ENCODE assay signal across 22 cellular contexts in the genomic region with DNA sequence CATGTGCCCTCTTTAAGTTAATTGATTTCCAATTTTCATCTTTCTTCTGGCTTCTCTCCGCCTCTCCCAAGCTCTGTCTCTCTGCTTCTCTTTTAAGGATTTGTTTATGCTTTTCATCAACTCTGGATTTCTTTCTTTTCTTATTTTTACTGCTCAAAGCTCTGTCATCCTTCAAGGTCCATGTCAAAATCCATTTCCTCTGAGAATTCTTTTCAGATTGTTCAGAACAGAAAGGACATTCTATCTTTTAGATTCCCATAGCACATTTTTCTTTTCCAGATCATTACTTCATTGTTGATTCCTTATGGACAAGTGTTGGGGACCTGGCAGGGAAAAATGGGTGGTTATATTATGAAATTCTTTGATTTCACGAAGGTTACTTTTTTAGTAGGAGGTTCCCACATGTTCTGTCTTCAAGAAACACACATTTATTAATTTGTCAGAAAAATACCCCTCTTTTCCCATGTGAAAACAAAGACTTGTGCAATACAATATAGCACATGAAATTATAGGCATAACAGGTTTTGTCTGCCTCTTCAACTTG. TPM values are rescaled to one million over a fixed set of nuclear protein-coding genes. Genes with fewer than 3 reads are reported as not detected.
A peak's percentile ranks its signal among the peaks of the same experiment; 100 is the strongest.
DNase-seq lines count a peak whose midpoint lies in the region; ATAC-seq, FAIRE-seq and TF ChIP-seq lines count a peak whose summit lies in the region.
"Had no signal": no experiment of that assay in that cellular context is flagged by ENCODE, and none has a peak within 500 bp of the region (broad histone marks: within the 10 kb centered on the region; RNA-seq: fewer than 3 reads in every experiment).

No MANE protein-coding gene starts in this region.

- no peak for DNase-seq in activated CD4-positive, alpha-beta T cell treated with anti-CD3 and anti-CD28 coated beads for 36 hours
- no peak for DNase-seq in activated CD4-positive, alpha-beta T cell treated with anti-CD3 and anti-CD28 coated beads, Interleukin-2, amount 50 U/mL, for 1 hour
- DNase-seq in SK-N-SH = no peak
- DNase-seq in endothelial cell of umbilical vein (ENCODE audit: low read depth, low spot score) = no peak
- DNase-seq in smooth muscle cell (lab: John Stamatoyannopoulos, UW; ENCODE audit: unreplicated experiment) = no peak
- no peak for DNase-seq in AG08395 (ENCODE audit: low spot score)
- no peak for DNase-seq in NCI-H2227 treated with DMSO at 0.1 percent for 48 hours (lab: John Stamatoyannopoulos, UW)
- DNase-seq in activated effector memory CD4-positive, alpha-beta T cell treated with Interleukin-2 at 50 U/mL for 16 hours = no peak
- DNase-seq: Caco-2; CD4-positive, alpha-beta T cell; DMS153; H7; MG63; NCI-H1048; NCI-H1436 treated with DMSO at 0.1 percent for 48 hours; NCI-H2029 treated with DMSO at 0.1 percent for 48 hours; NCI-H2171 treated with DMSO at 0.1 percent for 48 hours; NCI-H446 treated with DMSO at 0.1 percent for 48 hours; Right ventricle myocardium superior had no signal

- no peak for TF ChIP-seq RAD21 in SK-N-SH (IDR thresholded peaks at IDR 0.05; ENCODE audit: low read length)

- H3K4me3 ChIP-seq in SK-N-SH (ENCODE audit: low read depth in 2 of 2, low read length in 1 of 2) (no peak overlapping the region), endothelial cell of umbilical vein (replicated peaks in 1 of 3; ENCODE audit: insufficient read depth in 1 of 3, low read depth in 1 of 3, low read length in 3 of 3) (no peak overlapping the region), smooth muscle cell (no peak overlapping the region)
- H3K4me3 ChIP-seq: MG63 had no signal

- H3K36me3 ChIP-seq in SK-N-SH (replicated peaks in 1 of 2; ENCODE audit: control insufficient read depth in 1 of 2, insufficient read depth in 2 of 2, low read length in 1 of 2) (no peaks in the 10 kb centered on the region), endothelial cell of umbilical vein (ENCODE audit: control insufficient read depth in 2 of 2, extremely low read depth in 1 of 2, insufficient read depth in 2 of 2, low read length in 2 of 2) (no peaks in the 10 kb centered on the region), smooth muscle cell (ENCODE audit: low read depth) (no peaks in the 10 kb centered on the region)
- H3K36me3 ChIP-seq: MG63 had no signal

- ATAC-seq in activated CD4-positive, alpha-beta T cell treated with anti-CD3 and anti-CD28 coated beads for 36 hours = no peak

- FAIRE-seq in endothelial cell of umbilical vein (lab: Jason Lieb, UNC) = peak; percentile 28
- FAIRE-seq: GM12891 had no signal

- POLR2A ChIA-PET in activated CD4-positive, alpha-beta T cell treated with anti-CD3 and anti-CD28 coated beads for 36 hours (lab: Charles Lee) = no interaction called here
- POLR2A ChIA-PET in SK-N-SH (lab: Yijun Ruan, JAX) (no interaction called here), endothelial cell of umbilical vein (lab: Charles Lee) (no interaction called here)

- H3K27ac ChIP-seq in SK-N-SH (ENCODE audit: low read depth in 2 of 2, low read length in 1 of 2) = peak overlapping the region in 1 of 2 experiments; percentile 92; a peak in 3 of 4 replicates
- no peak overlapping the region for H3K27ac ChIP-seq in endothelial cell of umbilical vein (ENCODE audit: insufficient read depth, low read depth, low read length)
- H3K27ac ChIP-seq in smooth muscle cell (ENCODE audit: low read depth) = no peak overlapping the region
- H3K27ac ChIP-seq: 22Rv1 had no signal

- CTCF ChIA-PET in activated CD4-positive, alpha-beta T cell treated with anti-CD3 and anti-CD28 coated beads for 36 hours (lab: Charles Lee) = interaction anchor here (0.7 kb wide), 1 partner anchor 1296 kb away, joined by 4 read pairs; no protein-coding TSS in a partner anchor
- CTCF ChIA-PET in SK-N-SH (lab: Yijun Ruan, JAX) = no interaction called here
- CTCF ChIA-PET in endothelial cell of umbilical vein (lab: Charles Lee) = no interaction called here

- H3K27ac Mint-ChIP-seq in activated CD4-positive, alpha-beta T cell treated with anti-CD3 and anti-CD28 coated beads for 36 hours = peak overlapping the region; percentile 8
- H3K27ac Mint-ChIP-seq: B cell; CD4-positive, alpha-beta T cell had no signal

- dilution Hi-C loops in endothelial cell of umbilical vein (cut with MboI; ENCODE audit: extremely low pct_ligation_motif_present, low sequenced_read_pairs) = no loop called here

- H3K9ac ChIP-seq in SK-N-SH (no peak overlapping the region), endothelial cell of umbilical vein (replicated peaks; ENCODE audit: extremely low read depth, insufficient read depth, low read length) (no peak overlapping the region), smooth muscle cell (ENCODE audit: low read depth) (no peak overlapping the region)

- H3K4me3 Mint-ChIP-seq in activated CD4-positive, alpha-beta T cell treated with anti-CD3 and anti-CD28 coated beads for 36 hours = no peak overlapping the region
- H3K4me3 Mint-ChIP-seq: B cell; CD4-positive, alpha-beta T cell had no signal

- H3K4me1 ChIP-seq in SK-N-SH (ENCODE audit: control insufficient read depth in 1 of 2, insufficient read depth in 2 of 2, low read depth in 1 of 2, low read length in 1 of 2) (peaks cover 0 to 9% of the 10 kb centered on the region in 2 experiments), endothelial cell of umbilical vein (ENCODE audit: control insufficient read depth, extremely low read depth, insufficient read depth, low read length) (peaks cover 10% of the 10 kb centered on the region), smooth muscle cell (ENCODE audit: low read depth) (no peaks in the 10 kb centered on the region)
- H3K4me1 ChIP-seq: Caco-2 had no signal

- no TSS peak for BruUV-seq in endothelial cell of umbilical vein (replicated peaks; lab: Mats Ljungman, UMichigan)

- TF ChIP-seq CTCF in SK-N-SH (IDR thresholded peaks at IDR 0.05) (no peak), endothelial cell of umbilical vein (IDR thresholded peaks at IDR 0.05; ENCODE audit: extremely low read depth in 1 of 2, insufficient read depth in 1 of 2, low read depth in 1 of 2, low read length in 2 of 2) (no peak), smooth muscle cell (IDR thresholded peaks at IDR 0.05; ENCODE audit: borderline replicate concordance, insufficient read depth, poor library complexity, severe bottlenecking) (no peak)

- WGBS in SK-N-SH (ENCODE audit: low lambda C conversion rate) = 67% methylated on average over 2 of the region's 2 CpGs
- 78% methylated on average over 2 of the region's 2 CpGs for WGBS in smooth muscle cell (ENCODE audit: low lambda C conversion rate)

- H3K27me3 Mint-ChIP-seq in activated CD4-positive, alpha-beta T cell treated with anti-CD3 and anti-CD28 coated beads for 36 hours = no peaks in the 10 kb centered on the region
- H3K27me3 Mint-ChIP-seq: B cell; CD4-positive, alpha-beta T cell had no signal

- H3K79me2 ChIP-seq in SK-N-SH (ENCODE audit: insufficient read depth) (no peaks in the 10 kb centered on the region), endothelial cell of umbilical vein (ENCODE audit: control insufficient read depth, insufficient read depth, low read length) (no peaks in the 10 kb centered on the region), smooth muscle cell (ENCODE audit: low read depth) (no peaks in the 10 kb centered on the region)

- H3K4me2 ChIP-seq in SK-N-SH (no peak overlapping the region), endothelial cell of umbilical vein (ENCODE audit: insufficient read depth, low read length) (no peak overlapping the region), smooth muscle cell (peak overlapping the region; percentile 70)

- H3K9me3 Mint-ChIP-seq in activated CD4-positive, alpha-beta T cell treated with anti-CD3 and anti-CD28 coated beads for 36 hours (ENCODE audit: low read depth) = no peaks in the 10 kb centered on the region
- H3K9me3 Mint-ChIP-seq: CD4-positive, alpha-beta T cell had no signal

- no peak for TF ChIP-seq POLR2A in endothelial cell of umbilical vein (IDR thresholded peaks at IDR 0.05; ENCODE audit: low read depth, low read length)

- intact Hi-C loops in activated CD4-positive, alpha-beta T cell treated with anti-CD3 and anti-CD28 coated beads for 36 hours (cut with DNase I, micrococcal nuclease) = no loop called here
- intact Hi-C loops in endothelial cell of umbilical vein (cut with micrococcal nuclease) = no loop called here

- no peak overlapping the region for H2AFZ ChIP-seq in SK-N-SH (ENCODE audit: low read depth)
- no peak overlapping the region for H2AFZ ChIP-seq in endothelial cell of umbilical vein (ENCODE audit: low read depth, low read length)
- H2AFZ ChIP-seq in smooth muscle cell (ENCODE audit: low read depth) = no peak overlapping the region

- H3K27me3 ChIP-seq in SK-N-SH (ENCODE audit: insufficient read depth) (no peaks in the 10 kb centered on the region), endothelial cell of umbilical vein (ENCODE audit: control insufficient read depth in 2 of 2, insufficient read depth in 2 of 2, low read length in 2 of 2) (peaks cover 1 to 8% of the 10 kb centered on the region in 2 experiments), smooth muscle cell (ENCODE audit: low read depth) (peaks cover 15% of the 10 kb centered on the region)
- H3K27me3 ChIP-seq: MG63 had no signal

- H3F3A ChIP-seq in SK-N-SH (replicated peaks; ENCODE audit: insufficient read depth) (peaks cover 29% of the 10 kb centered on the region), smooth muscle cell (ENCODE audit: low read depth) (peaks cover 2% of the 10 kb centered on the region)

- H4K20me1 ChIP-seq in SK-N-SH (ENCODE audit: insufficient read depth) (no peaks in the 10 kb centered on the region), endothelial cell of umbilical vein (replicated peaks; ENCODE audit: control insufficient read depth, extremely low read depth, insufficient read depth, low read length) (no peaks in the 10 kb centered on the region), smooth muscle cell (ENCODE audit: low read depth) (no peaks in the 10 kb centered on the region)

- no peaks in the 10 kb centered on the region for H3K9me2 ChIP-seq in SK-N-SH

- no peaks in the 10 kb centered on the region for H3K36me3 Mint-ChIP-seq in activated CD4-positive, alpha-beta T cell treated with anti-CD3 and anti-CD28 coated beads for 36 hours (ENCODE audit: low read depth)

- no peaks in the 10 kb centered on the region for H3K9me1 ChIP-seq in endothelial cell of umbilical vein (replicated peaks; ENCODE audit: control insufficient read depth, extremely low read depth, insufficient read depth, low read length)

- peaks cover 32% of the 10 kb centered on the region for H3K4me1 Mint-ChIP-seq in activated CD4-positive, alpha-beta T cell treated with anti-CD3 and anti-CD28 coated beads for 36 hours

- TF ChIP-seq EP300 in SK-N-SH (IDR thresholded peaks at IDR 0.05; ENCODE audit: borderline replicate concordance in 1 of 2, low read depth in 1 of 2, low read length in 1 of 2) = peak in 1 of 2 experiments; percentile 31; a peak in 1 of 4 replicates

- H3K9me3 ChIP-seq in SK-N-SH = no peaks in the 10 kb centered on the region
- H3K9me3 ChIP-seq in endothelial cell of umbilical vein (replicated peaks; ENCODE audit: control insufficient read depth, insufficient read depth, low read length) = no peaks in the 10 kb centered on the region
- no peaks in the 10 kb centered on the region for H3K9me3 ChIP-seq in smooth muscle cell (replicated peaks; ENCODE audit: low read depth)
- H3K9me3 ChIP-seq: Caco-2 had no signal

RNA-seq across cellular contexts. Expression of a gene that starts 12.3 kb away (rescaled TPM):
- 10 to 100 TPM; 58.7 to 97.2 TPM for total RNA-seq in activated CD4-positive, alpha-beta T cell treated with anti-CD3 and anti-CD28 coated beads for 36 hours
- polyA plus RNA-seq in SK-N-SH (2012; rRNA removed) (74.5 and 76.9 TPM in 2 replicates), endothelial cell of umbilical vein (7.3 and 7.6 TPM in 2 replicates), smooth muscle cell (18.0 and 36.7 TPM in 2 replicates)
- 79.4 and 117 TPM in 2 replicates for polyA plus RNA-seq in SK-N-SH (2012; cell fraction: cytosol; rRNA removed)
- 37.4 and 69.3 TPM in 2 replicates for polyA plus RNA-seq in SK-N-SH (2012; cell fraction: nucleus; rRNA removed)
- total RNA-seq in endothelial cell of umbilical vein (11.9 and 13.5 TPM in 2 replicates), smooth muscle cell (35.9 and 37.5 TPM in 2 replicates)
- polyA plus RNA-seq in endothelial cell of umbilical vein (2011; cell fraction: cytosol; rRNA removed) = 9.7 and 13.0 TPM in 2 replicates
- polyA plus RNA-seq in endothelial cell of umbilical vein (2011; cell fraction: nucleus; rRNA removed) = 12.9 and 15.6 TPM in 2 replicates
- polyA plus RNA-seq in endothelial cell of umbilical vein (2012) = 18.5 and 23.5 TPM in 2 replicates
- 3.2 and 5.6 TPM in 2 replicates for polyA minus RNA-seq in endothelial cell of umbilical vein
- polyA minus RNA-seq in endothelial cell of umbilical vein (2011; cell fraction: cytosol; rRNA and poly(A)+ RNA removed) = 25.5 TPM
- 16.0 and 24.9 TPM in 2 replicates for polyA minus RNA-seq in endothelial cell of umbilical vein (2011; cell fraction: nucleus; rRNA and poly(A)+ RNA removed)
- total RNA-seq: Right ventricle myocardium superior had no signal
